Comparison of ENCODE assay signal across 8 cellular contexts in the genomic region with DNA sequence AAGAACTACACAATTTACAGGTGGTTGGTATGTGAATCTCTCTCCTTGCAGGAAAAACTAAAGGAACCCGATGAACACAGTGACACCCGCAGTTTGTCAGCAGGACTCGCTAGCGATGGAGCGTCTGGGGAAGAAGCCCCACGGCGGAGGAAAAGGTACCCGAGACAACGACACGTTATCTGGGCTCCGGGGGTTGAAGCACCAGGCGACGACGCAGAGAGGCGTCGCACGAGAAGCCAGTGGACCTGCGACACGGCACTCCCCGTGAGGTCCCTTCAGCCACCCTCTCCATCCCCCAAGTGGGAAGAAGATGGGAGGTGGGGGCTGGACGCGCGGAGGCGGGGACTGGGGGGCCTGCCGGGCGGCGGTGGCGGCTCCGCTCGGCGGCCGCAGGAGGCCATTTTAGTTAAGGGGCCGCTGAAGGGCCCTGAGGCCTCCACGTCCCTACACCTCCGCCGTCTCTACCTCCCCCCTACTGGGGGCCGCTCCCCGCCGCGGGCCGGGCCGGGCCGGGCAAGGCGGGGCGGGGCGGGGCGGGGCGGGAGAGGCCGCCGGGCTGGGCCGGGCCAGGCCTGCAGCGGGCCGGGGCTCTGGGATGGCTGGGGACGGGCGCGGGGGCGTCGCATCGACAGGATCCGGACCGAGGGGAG. TPM values are rescaled to one million over a fixed set of nuclear protein-coding genes. Genes with fewer than 3 reads are reported as not detected.
DNase-seq lines count a peak whose midpoint lies in the region; ATAC-seq and TF ChIP-seq lines count a peak whose summit lies in the region.

No MANE protein-coding gene starts in this region.

- no peak for TF ChIP-seq POLR2A in suprapubic skin (IDR thresholded peaks at IDR 0.05)

- H3K36me3 ChIP-seq in suprapubic skin: no peaks in the 10 kb centered on the region

- H3K27me3 ChIP-seq in suprapubic skin: no peaks in the 10 kb centered on the region

- H3K4me3 Mint-ChIP-seq in activated T-helper 2 cell treated with anti-CD3 and anti-CD28 coated beads, Interferon-gamma antibody, Interleukin-2, Interleukin-4, amounts not matched to agents 10 μg/mL and 5 μg/mL and 100 μg/mL, durations not matched to agents 14 hours and 24 hours and 36 hours (ENCODE audit: low read depth): peak overlapping the region; percentile 93
- peak overlapping the region; percentile 94 for H3K4me3 Mint-ChIP-seq in neural crest cell

- peaks cover 11% of the 10 kb centered on the region for H3K27me3 Mint-ChIP-seq in activated T-helper 2 cell treated with anti-CD3 and anti-CD28 coated beads, Interferon-gamma antibody, Interleukin-2, Interleukin-4, amounts not matched to agents 10 μg/mL and 5 μg/mL and 100 μg/mL, durations not matched to agents 14 hours and 24 hours and 36 hours (ENCODE audit: low read depth)
- peaks cover 10% of the 10 kb centered on the region for H3K27me3 Mint-ChIP-seq in neural crest cell (ENCODE audit: low read depth)

- peak overlapping the region; percentile 63 to 76 for H3K4me3 ChIP-seq in foreskin fibroblast (ENCODE audit: low read depth in 1 of 2, low read length in 2 of 2)
- H3K4me3 ChIP-seq in suprapubic skin: peak overlapping the region; percentile 83

- WGBS in suprapubic skin: 0% methylated on average over 10 of the region's 61 CpGs

- peaks cover 31% of the 10 kb centered on the region for H3K4me1 Mint-ChIP-seq in activated T-helper 2 cell treated with anti-CD3 and anti-CD28 coated beads, Interferon-gamma antibody, Interleukin-2, Interleukin-4, amounts not matched to agents 10 μg/mL and 5 μg/mL and 100 μg/mL, durations not matched to agents 14 hours and 24 hours and 36 hours (ENCODE audit: low read depth)
- peaks cover 35% of the 10 kb centered on the region for H3K4me1 Mint-ChIP-seq in neural crest cell

- intact Hi-C loops in activated T-helper 2 cell treated with anti-CD3 and anti-CD28 coated beads, Interferon-gamma antibody, Interleukin-2, Interleukin-4, amounts not matched to agents 10 μg/mL and 5 μg/mL and 100 μg/mL, durations not matched to agents 14 hours and 24 hours and 36 hours (cut with micrococcal nuclease): loop anchor here (1.0 to 5.0 kb wide), 6 partner anchors 19 to 271 kb away; a partner anchor contains a TSS

- ATAC-seq in GM18498 (IDR thresholded peaks at IDR 0.05; ENCODE audit: unreplicated experiment) (peak; percentile 40), HG02981 (IDR thresholded peaks at IDR 0.05; ENCODE audit: unreplicated experiment) (peak; percentile 36)

- TF ChIP-seq CTCF in foreskin fibroblast (IDR thresholded peaks at IDR 0.05; ENCODE audit: low read depth, low read length): no peak
- no peak for TF ChIP-seq CTCF in neural crest cell (conservative IDR thresholded peaks at IDR 0.05)
- no peak for TF ChIP-seq CTCF in suprapubic skin (IDR thresholded peaks at IDR 0.05)

- DNase-seq in 8988T: peak; percentile 82
- DNase-seq in NOMO-1 treated with DMSO at 0.1 percent for 48 hours (lab: John Stamatoyannopoulos, UW; ENCODE audit: unreplicated experiment): peak; percentile 57
- peak; percentile 43 for DNase-seq in activated T-helper 2 cell treated with anti-CD3 and anti-CD28 coated beads, Interferon-gamma antibody, Interleukin-2, Interleukin-4, amounts not matched to agents 10 μg/mL and 5 μg/mL and 100 μg/mL, durations not matched to agents 14 hours and 24 hours and 36 hours (ENCODE audit: low spot score)
- DNase-seq in foreskin fibroblast: peak; percentile 26 to 67
- DNase-seq in neural crest cell (ENCODE audit: low read depth, low spot score): peak; percentile 36
- peak in 1 of 2 donors; percentile 68 for DNase-seq in suprapubic skin (ENCODE audit: low spot score in 2 of 2)

- peak overlapping the region; percentile 93 for H3K27ac Mint-ChIP-seq in activated T-helper 2 cell treated with anti-CD3 and anti-CD28 coated beads, Interferon-gamma antibody, Interleukin-2, Interleukin-4, amounts not matched to agents 10 μg/mL and 5 μg/mL and 100 μg/mL, durations not matched to agents 14 hours and 24 hours and 36 hours
- peak overlapping the region; percentile 97 for H3K27ac Mint-ChIP-seq in neural crest cell (ENCODE audit: unreplicated experiment)

- H3K9me3 Mint-ChIP-seq in activated T-helper 2 cell treated with anti-CD3 and anti-CD28 coated beads, Interferon-gamma antibody, Interleukin-2, Interleukin-4, amounts not matched to agents 10 μg/mL and 5 μg/mL and 100 μg/mL, durations not matched to agents 14 hours and 24 hours and 36 hours: no peaks in the 10 kb centered on the region
- no peaks in the 10 kb centered on the region for H3K9me3 Mint-ChIP-seq in neural crest cell

- peaks cover 33% of the 10 kb centered on the region for H3K36me3 Mint-ChIP-seq in activated T-helper 2 cell treated with anti-CD3 and anti-CD28 coated beads, Interferon-gamma antibody, Interleukin-2, Interleukin-4, amounts not matched to agents 10 μg/mL and 5 μg/mL and 100 μg/mL, durations not matched to agents 14 hours and 24 hours and 36 hours (ENCODE audit: low read depth)
- peaks cover 4% of the 10 kb centered on the region for H3K36me3 Mint-ChIP-seq in neural crest cell (ENCODE audit: low read depth)

- no peaks in the 10 kb centered on the region for H3K9me3 ChIP-seq in suprapubic skin

- H3K27ac ChIP-seq in suprapubic skin: peak overlapping the region; percentile 93

- H3K4me1 ChIP-seq in suprapubic skin: peaks cover 67% of the 10 kb centered on the region

- no peak for TF ChIP-seq EP300 in suprapubic skin (IDR thresholded peaks at IDR 0.05)

RNA-seq across cellular contexts. Expression of a gene that starts 0.9 kb away (rescaled TPM):
- 68.6 and 69.2 TPM in 2 replicates for total RNA-seq in activated T-helper 2 cell treated with anti-CD3 and anti-CD28 coated beads, Interferon-gamma antibody, Interleukin-2, Interleukin-4, amounts not matched to agents 10 μg/mL and 5 μg/mL and 100 μg/mL, durations not matched to agents 14 hours and 24 hours and 36 hours
- 89.8 and 90.5 TPM in 2 replicates for total RNA-seq in neural crest cell
- 10 to 100 TPM; 49.0 to 66.8 (median 54.1) TPM for total RNA-seq in suprapubic skin
